17 cellular contexts compared by ENCODE assay signal in genomic region chr2:203201426-203201825, GRCh38. TPM values are rescaled to one million over a fixed set of nuclear protein-coding genes. Genes with fewer than 3 reads are reported as not detected.
A peak's percentile ranks its signal among the peaks of the same experiment; 100 is the strongest.
DNase-seq lines count a peak whose midpoint lies in the region; ATAC-seq, FAIRE-seq and TF ChIP-seq lines count a peak whose summit lies in the region.
"Had no signal": no experiment of that assay in that cellular context is flagged by ENCODE, and none has a peak within 500 bp of the region (broad histone marks: within the 10 kb centered on the region; RNA-seq: fewer than 3 reads in every experiment).

No MANE protein-coding gene starts in this region.

- H2AFZ ChIP-seq in trophoblast cell (ENCODE audit: insufficient read depth, low read length, poor library complexity) = no peak overlapping the region

- no peak overlapping the region for H4K91ac ChIP-seq in trophoblast cell (ENCODE audit: low read depth, low read length)

- ATAC-seq in GM19023 (IDR thresholded peaks at IDR 0.05; ENCODE audit: unreplicated experiment) (no peak), HG02571 (IDR thresholded peaks at IDR 0.05; ENCODE audit: unreplicated experiment) (no peak)
- ATAC-seq: A549; CD8-positive, alpha-beta T cell; GM12878 had no signal

- TF ChIP-seq CTCF in colonic mucosa (IDR thresholded peaks at IDR 0.05) = no peak

- H4K8ac ChIP-seq in trophoblast cell (ENCODE audit: low read depth, low read length) = no peak overlapping the region

- intact Hi-C loops in colonic mucosa (cut with DNase I) = no loop called here

- H3K27me3 ChIP-seq in trophoblast cell (ENCODE audit: insufficient read depth, low read length) = no peaks in the 10 kb centered on the region
- H3K27me3 ChIP-seq in colonic mucosa = no peaks in the 10 kb centered on the region
- H3K27me3 ChIP-seq: BE2C had no signal

- H2AK5ac ChIP-seq in trophoblast cell (ENCODE audit: low read length) = no peak overlapping the region

- H3K9me3 ChIP-seq in trophoblast cell (ENCODE audit: insufficient read depth, low read depth, low read length) (no peaks in the 10 kb centered on the region), colonic mucosa (no peaks in the 10 kb centered on the region)
- H3K9me3 ChIP-seq: A549, BE2C, Caco-2, HAP-1 had no signal

- no peaks in the 10 kb centered on the region for H3K79me1 ChIP-seq in trophoblast cell (ENCODE audit: low read length)

- no peak overlapping the region for H3K23ac ChIP-seq in trophoblast cell (ENCODE audit: low read length)

- H3K4me2 ChIP-seq in trophoblast cell (ENCODE audit: low read length) = no peak overlapping the region
- H3K4me2 ChIP-seq: A549 had no signal

- no peak overlapping the region for H2BK12ac ChIP-seq in trophoblast cell (ENCODE audit: low read length)

- H3K18ac ChIP-seq in trophoblast cell (ENCODE audit: low read length) = no peak overlapping the region

- peaks cover 1 to 14% of the 10 kb centered on the region in 2 experiments for H3K36me3 ChIP-seq in trophoblast cell (ENCODE audit: control insufficient read depth in 1 of 2, insufficient read depth in 2 of 2, low read length in 2 of 2)
- H3K36me3 ChIP-seq in colonic mucosa = peaks cover 4% of the 10 kb centered on the region
- H3K36me3 ChIP-seq: BE2C, HAP-1 had no signal

- H4K12ac ChIP-seq in trophoblast cell (ENCODE audit: low read depth, low read length) = no peak overlapping the region

- no peak overlapping the region for H3K14ac ChIP-seq in trophoblast cell (ENCODE audit: low read length)

- DNase-seq in NCI-H2227 (lab: John Stamatoyannopoulos, UW; ENCODE audit: unreplicated experiment) (peak; percentile 17), fibroblast of peridontal ligament (ENCODE audit: extremely low read depth) (peak; percentile 4), trophoblast cell (peak; percentile 41 to 81), colonic mucosa (no peak), HK-2 (ENCODE audit: unreplicated experiment) (no peak)
- DNase-seq: BE2C; Caco-2; CD8-positive, alpha-beta T cell; KBM-7 had no signal

- H3K4me1 ChIP-seq in trophoblast cell (ENCODE audit: control insufficient read depth in 1 of 2, insufficient read depth in 2 of 2, low read length in 2 of 2) = no peaks in the 10 kb centered on the region
- H3K4me1 ChIP-seq in colonic mucosa = no peaks in the 10 kb centered on the region
- H3K4me1 ChIP-seq: A549, BE2C, Caco-2, HAP-1 had no signal

- no peaks in the 10 kb centered on the region for H3K79me2 ChIP-seq in trophoblast cell (ENCODE audit: control insufficient read depth, insufficient read depth, low read length, poor library complexity)

- H3K9ac ChIP-seq in trophoblast cell (ENCODE audit: low read length) = no peak overlapping the region
- no peak overlapping the region for H3K9ac ChIP-seq in colonic mucosa (ENCODE audit: low read depth in 2 of 2, low read length in 2 of 2)

- FAIRE-seq in G401.6 (lab: Jason Lieb, UNC) = peak; percentile 37
- FAIRE-seq: A549, GM18507, H1 had no signal

- no peak overlapping the region for H2BK120ac ChIP-seq in trophoblast cell (ENCODE audit: insufficient read depth, low read length, poor library complexity)

- H3K4ac ChIP-seq in trophoblast cell (ENCODE audit: low read depth, low read length) = no peak overlapping the region

- H3K4me3 ChIP-seq in trophoblast cell (ENCODE audit: low read depth, low read length) (no peak overlapping the region), colonic mucosa (no peak overlapping the region)
- H3K4me3 ChIP-seq: A549, GM12878, HAP-1 had no signal

- no CpG with 5 or more reads among the region's 5 CpGs for WGBS in trophoblast cell (ENCODE audit: extremely low coverage, insufficient coverage, insufficient read length)

- no peak overlapping the region for H2BK5ac ChIP-seq in trophoblast cell (ENCODE audit: low read depth, low read length, poor library complexity)

- H3K27ac ChIP-seq in trophoblast cell (ENCODE audit: low read depth, low read length) (no peak overlapping the region), colonic mucosa (no peak overlapping the region)
- H3K27ac ChIP-seq: A549 had no signal

RNA-seq across cellular contexts. Expression of gene CYP20A1, which starts 37.4 kb away (rescaled TPM):
- polyA plus RNA-seq in trophoblast cell (2013) = 7.8 TPM in 2 replicates
- 10 to 100 TPM; 16.0 to 18.2 TPM for total RNA-seq in colonic mucosa

Comparison
In these comparisons a context has a peak if more than half of its experiments do, and no peak if none do; other contexts are left out.
1. DNase-seq: peak in NCI-H2227 (single experiment), fibroblast of peridontal ligament (single experiment) and trophoblast cell (2 of 2); none in colonic mucosa (single experiment) and HK-2 (single experiment).